ENCODE assay signal across 1 cellular context in genomic region chr1:61139324-61140055, GRCh38.
TF ChIP-seq lines count a peak whose summit lies in the region.

No MANE protein-coding gene starts in this region.

TF ChIP-seq in K562, 482 proteins besides CTCF, POLR2A, EP300 and RAD21 (continued from another document):
- TF ChIP-seq ARID4B (CRISPR knock-in tag; IDR thresholded peaks at IDR 0.05) (no peak), THRAP3 (IDR thresholded peaks at IDR 0.05; ENCODE audit: borderline replicate concordance) (no peak), ELF4 (CRISPR knock-in tag; IDR thresholded peaks at IDR 0.05) (no peak), CEBPG (CRISPR knock-in tag; IDR thresholded peaks at IDR 0.05) (peak; percentile 47; the same call in 1 of the 2 replicates), CEBPG (tag; conservative IDR thresholded peaks at IDR 0.05 in 1 of 2, IDR thresholded peaks at IDR 0.05 in 1 of 2) (peak; percentile 72 to 77), ATF3 (IDR thresholded peaks at IDR 0.05) (peak; percentile 66; the same call in 1 of the 2 replicates), ATF3 (CRISPR knock-in tag; conservative IDR thresholded peaks at IDR 0.05) (no peak), SOX6 (IDR thresholded peaks at IDR 0.05) (peak; percentile 77; the same call in 1 of the 2 replicates), UBTF (IDR thresholded peaks at IDR 0.05; ENCODE audit: borderline replicate concordance in 1 of 2, low read depth in 2 of 2, low read length in 2 of 2) (no peak), STAT5A (IDR thresholded peaks at IDR 0.05; ENCODE audit: borderline replicate concordance, low read length) (no peak), ZC3H4 (CRISPR knock-in tag; IDR thresholded peaks at IDR 0.05; ENCODE audit: borderline replicate concordance) (no peak), BRF1 (IDR thresholded peaks at IDR 0.05; ENCODE audit: borderline replicate concordance, extremely low read depth, insufficient read length) (no peak), CEBPB (tag; IDR thresholded peaks at IDR 0.05) (peak; percentile 93), TEAD4 (IDR thresholded peaks at IDR 0.05; ENCODE audit: low read length) (peak; percentile 44; the same call in 1 of the 2 replicates), TEAD4 (CRISPR knock-in tag; IDR thresholded peaks at IDR 0.05; ENCODE audit: borderline replicate concordance) (no peak), ZNF436 (CRISPR knock-in tag; IDR thresholded peaks at IDR 0.05) (no peak), NR2F6 (CRISPR knock-in tag; IDR thresholded peaks at IDR 0.05) (no peak), FOXM1 (IDR thresholded peaks at IDR 0.05; ENCODE audit: low read depth) (no peak), FOXM1 (CRISPR knock-in tag; IDR thresholded peaks at IDR 0.05; ENCODE audit: low read depth) (no peak), ZBTB17 (CRISPR knock-in tag; IDR thresholded peaks at IDR 0.05) (peak; percentile 34; the same call in 1 of the 2 replicates), KAT7 (CRISPR knock-in tag; IDR thresholded peaks at IDR 0.05; ENCODE audit: borderline replicate concordance) (no peak), POU5F1 (IDR thresholded peaks at IDR 0.05; ENCODE audit: borderline replicate concordance, low read depth, low read length, partially characterized antibody) (no peak), FOSL1 (tag; conservative IDR thresholded peaks at IDR 0.05) (peak; percentile 91), NFE2 (IDR thresholded peaks at IDR 0.05; ENCODE audit: low read depth) (peak; percentile 45; the same call in 1 of the 2 replicates), PHB (CRISPR knock-in tag; IDR thresholded peaks at IDR 0.05) (no peak), JUN (IDR thresholded peaks at IDR 0.05; ENCODE audit: borderline replicate concordance, low read depth, low read length) (peak; percentile 70), JUN (CRISPR knock-in tag; IDR thresholded peaks at IDR 0.05; ENCODE audit: borderline replicate concordance) (no peak), PKNOX1 (IDR thresholded peaks at IDR 0.05) (no peak), MXI1 (IDR thresholded peaks at IDR 0.05; ENCODE audit: low read depth, low read length) (no peak), REST (CRISPR knock-in tag; IDR thresholded peaks at IDR 0.05; ENCODE audit: low read depth) (no peak), CXXC5 (CRISPR knock-in tag; IDR thresholded peaks at IDR 0.05) (0 out of 2 replicates have a peak, but pooled peaks have one; percentile 23), HMBOX1 (IDR thresholded peaks at IDR 0.05) (peak; percentile 95), NCOA2 (IDR thresholded peaks at IDR 0.05; ENCODE audit: partially characterized antibody in 2 of 2) (no peak), NCOA4 (IDR thresholded peaks at IDR 0.05; ENCODE audit: partially characterized antibody) (no peak), RBBP5 (IDR thresholded peaks at IDR 0.05; ENCODE audit: borderline replicate concordance, insufficient read depth, low read length, poor library complexity, severe bottlenecking) (peak; percentile 41), GATAD2B (IDR thresholded peaks at IDR 0.05; ENCODE audit: borderline replicate concordance) (0 out of 2 replicates have a peak, but pooled peaks have one; percentile 53), JUND (IDR thresholded peaks at IDR 0.05; ENCODE audit: borderline replicate concordance, low read depth, low read length) (peak; percentile 84), JUND (tag; IDR thresholded peaks at IDR 0.05; ENCODE audit: borderline replicate concordance, low read depth, low read length) (peak; percentile 48; the same call in 1 of the 3 replicates), ZKSCAN1 (IDR thresholded peaks at IDR 0.05; ENCODE audit: low read depth, low read length) (no peak)
